In genomic region chr9:77810637-77811119, GRCh38 we compare ENCODE assay signal across 17 cellular contexts.
A peak's percentile ranks its signal among the peaks of the same experiment; 100 is the strongest.
DNase-seq lines count a peak whose midpoint lies in the region; ATAC-seq, FAIRE-seq and TF ChIP-seq lines count a peak whose summit lies in the region.
"Had no signal": no experiment of that assay in that cellular context is flagged by ENCODE, and none has a peak within 500 bp of the region (broad histone marks: within the 10 kb centered on the region; RNA-seq: fewer than 3 reads in every experiment).

No MANE protein-coding gene starts in this region.

- DNase-seq in NCI-H1417 (lab: John Stamatoyannopoulos, UW), result peak in 2 of 3 experiments; percentile 34 to 77
- no peak for DNase-seq in NCI-H1417 treated with DMSO at 0.1 percent for 48 hours (lab: John Stamatoyannopoulos, UW)
- DNase-seq in NCI-H69 (lab: John Stamatoyannopoulos, UW), result peak; percentile 26
- DNase-seq in dorsolateral prefrontal cortex, result no peak
- no peak for DNase-seq in OCI-LY7 (ENCODE audit: low spot score)
- no peak for DNase-seq in pancreas
- DNase-seq: CD8-positive, alpha-beta memory T cell; DMS79 treated with DMSO at 0.1 percent for 48 hours; EL; H9; KG1 had no signal

- H3K27me3 ChIP-seq in dorsolateral prefrontal cortex (no peaks in the 10 kb centered on the region), pancreas (no peaks in the 10 kb centered on the region)

- H3K9me2 ChIP-seq in OCI-LY7 (ENCODE audit: insufficient read depth, low read length), result no peaks in the 10 kb centered on the region

- H3K4me3 ChIP-seq in dorsolateral prefrontal cortex (no peak overlapping the region), OCI-LY7 (ENCODE audit: low read depth, low read length, poor library complexity, severe bottlenecking) (no peak overlapping the region), pancreas (no peak overlapping the region)
- H3K4me3 ChIP-seq: GM23338 had no signal

- H4K20me1 ChIP-seq in OCI-LY7 (ENCODE audit: insufficient read depth, low read length), result no peaks in the 10 kb centered on the region

- TF ChIP-seq CTCF in dorsolateral prefrontal cortex (IDR thresholded peaks at IDR 0.05 in 54 of 56, conservative IDR thresholded peaks at IDR 0.05 in 2 of 56; ENCODE audit: low read depth in 1 of 56, partially characterized antibody in 56 of 56) (peak in 1 of 56 donors; percentile 11), OCI-LY7 (conservative IDR thresholded peaks at IDR 0.05; ENCODE audit: low read length) (no peak), pancreas (IDR thresholded peaks at IDR 0.05) (no peak)

- WGBS in pancreas, 2 donors, result 77 to 92% methylated on average over 4 of the region's 4 CpGs

- H3K4me1 ChIP-seq in OCI-LY7 (ENCODE audit: insufficient read depth, low read length, poor library complexity, severe bottlenecking) (no peaks in the 10 kb centered on the region), pancreas (peaks cover 0 to 3% (median 0%) of the 10 kb centered on the region in 3 donors)

- POLR2A ChIA-PET in OCI-LY7 (lab: Charles Lee), result no interaction called here

- no peak overlapping the region for H3K4me2 ChIP-seq in OCI-LY7 (ENCODE audit: low read length)
- H3K4me2 ChIP-seq: GM23338 had no signal

- H3K36me3 ChIP-seq in OCI-LY7 (ENCODE audit: insufficient read depth, low read length), result no peaks in the 10 kb centered on the region
- H3K36me3 ChIP-seq in pancreas, result no peaks in the 10 kb centered on the region

- no peaks in the 10 kb centered on the region for H3K79me2 ChIP-seq in OCI-LY7 (ENCODE audit: insufficient read depth, low read depth, low read length)

- FAIRE-seq in pancreas (lab: Jason Lieb, UNC), result no peak
- FAIRE-seq: G401.6, GM12891 had no signal

- ATAC-seq in HG03097 (IDR thresholded peaks at IDR 0.05; ENCODE audit: low FRiP score, unreplicated experiment) (no peak), pancreas (no peak), HG02981 (IDR thresholded peaks at IDR 0.05; ENCODE audit: unreplicated experiment) (no peak)
- ATAC-seq: GM23338 had no signal

- intact Hi-C loops in dorsolateral prefrontal cortex (cut with DNase I), result no loop called here
- intact Hi-C loops in OCI-LY7 (cut with micrococcal nuclease; ENCODE audit: unreplicated experiment), result no loop called here
- intact Hi-C loops in pancreas (cut with DNase I), result no loop called here

- CTCF ChIA-PET in OCI-LY7 (lab: Charles Lee; ENCODE audit: unreplicated experiment), result no interaction called here

- no TSS peak for BruUV-seq in OCI-LY7 (replicated peaks; lab: Mats Ljungman, UMichigan)

- H2AFZ ChIP-seq in OCI-LY7 (ENCODE audit: low read length), result no peak overlapping the region
- H2AFZ ChIP-seq: GM23338 had no signal

- peak overlapping the region in 52 of 59 donors; percentile 4 to 84 (median 61) for H3K27ac ChIP-seq in dorsolateral prefrontal cortex
- no peak overlapping the region for H3K27ac ChIP-seq in OCI-LY7 (ENCODE audit: low read depth, low read length, poor library complexity, severe bottlenecking)
- H3K27ac ChIP-seq in pancreas, result no peak overlapping the region
- H3K27ac ChIP-seq: 22Rv1 had no signal

- H3K9me3 ChIP-seq in OCI-LY7 (ENCODE audit: low read length), result no peaks in the 10 kb centered on the region
- no peaks in the 10 kb centered on the region for H3K9me3 ChIP-seq in pancreas

Comparison
In these comparisons a context has a peak if more than half of its experiments do, and no peak if none do; other contexts are left out.
1. DNase-seq: peak in NCI-H1417 (2 of 3) and NCI-H69 (single experiment); none in NCI-H1417 treated with DMSO at 0.1 percent for 48 hours (single experiment), dorsolateral prefrontal cortex (0 of 10), OCI-LY7 (single experiment) and pancreas (0 of 6).
2. H3K27ac ChIP-seq: peak in dorsolateral prefrontal cortex (52 of 59); none in OCI-LY7 (single experiment) and pancreas (0 of 4).